ENCODE assay signal across 8 cellular contexts in the genomic region with DNA sequence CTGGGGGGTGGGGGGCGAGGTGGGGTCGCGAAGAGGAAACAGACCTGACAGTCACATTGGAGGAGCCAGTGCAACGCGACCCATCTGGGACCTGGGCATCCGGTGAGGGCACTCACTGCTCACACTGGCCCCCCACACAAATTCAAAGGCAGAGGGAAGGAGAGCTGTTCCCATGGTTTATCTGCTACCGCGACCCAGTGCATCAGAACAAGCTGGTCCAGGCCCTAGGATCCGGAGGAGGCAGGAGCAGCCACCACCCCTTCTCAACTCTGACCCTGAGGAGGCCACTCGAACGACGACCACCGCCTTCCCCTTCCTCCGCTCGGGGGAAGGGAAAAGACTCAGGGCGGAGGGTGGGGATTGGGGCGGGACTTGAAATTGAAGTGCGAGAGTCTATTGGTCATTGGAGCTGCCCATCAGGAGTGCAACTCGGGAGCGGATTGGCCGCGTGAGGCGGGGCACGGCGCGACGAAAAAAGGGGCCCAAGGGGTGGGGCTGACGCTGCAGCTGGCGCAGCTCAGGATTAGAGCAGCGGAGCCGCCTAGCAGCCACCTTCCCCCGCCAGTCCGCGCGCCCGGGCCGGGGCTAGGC.
DNase-seq lines count a peak whose midpoint lies in the region; ATAC-seq lines count a peak whose summit lies in the region.

A gene (plus strand): TSS at position 526 of the 591 bp plus-strand sequence. CDS start 155 bp downstream, outside the sequence.

- peak; percentile 91 for DNase-seq in ACHN
- peak; percentile 89 for DNase-seq in NCI-H2107 treated with DMSO at 0.1 percent for 48 hours (lab: John Stamatoyannopoulos, UW; ENCODE audit: unreplicated experiment)
- DNase-seq in kidney glomerular epithelial cell (lab: John Stamatoyannopoulos, UW): peak; percentile 73
- DNase-seq in stimulated activated CD4-positive, alpha-beta T cell treated with anti-CD3 and anti-CD28 coated beads, Interleukin-2, amount 100 ng/mL, for 4 hours (ENCODE audit: low read depth): peak; percentile 43

- peak within 1 kb of the TSS; percentile 55 for H3K27ac ChIP-seq in cingulate gyrus (ENCODE audit: low read depth, low read length)

- ATAC-seq in GM18858 (IDR thresholded peaks at IDR 0.05; ENCODE audit: unreplicated experiment) (peak; percentile 86), HG03064 (IDR thresholded peaks at IDR 0.05; ENCODE audit: low read depth, unreplicated experiment) (peak; percentile 94)
- peak; percentile 89 to 90 for ATAC-seq in activated CD4-positive, CD25-positive, alpha-beta regulatory T cell treated with anti-CD3 and anti-CD28 coated beads, Interleukin-2, amount 50 U/mL, for 24 hours

- in situ Hi-C loops in ACHN (cut with HindIII; ENCODE audit: low pct_ligation_motif_present, low pct_unique_long_range_greater_than_20kb, low sequenced_read_pairs): no loop called here

Comparison
In these comparisons a context has a peak if more than half of its experiments do, and no peak if none do; other contexts are left out.
1. Peak in every context shown above with its lines: DNase-seq, ATAC-seq and H3K27ac ChIP-seq.